9 cellular contexts compared by ENCODE assay signal in genomic region chr12:124740691-124741137, GRCh38.
DNase-seq lines count a peak whose midpoint lies in the region; ATAC-seq and TF ChIP-seq lines count a peak whose summit lies in the region.
"Had no signal": no experiment of that assay in that cellular context is flagged by ENCODE, and none has a peak within 500 bp of the region (broad histone marks: within the 10 kb centered on the region; RNA-seq: fewer than 3 reads in every experiment).

No MANE protein-coding gene starts in this region.

- ATAC-seq in esophagus mucosa = peak; percentile 33
- ATAC-seq in GM19452 (IDR thresholded peaks at IDR 0.05; ENCODE audit: unreplicated experiment) = no peak
- no peak for ATAC-seq in HG02678 (IDR thresholded peaks at IDR 0.05; ENCODE audit: unreplicated experiment)

- CTCF ChIA-PET in A673 (lab: Charles Lee) = no interaction called here

- intact Hi-C loops in prostate gland (cut with DNase I) (loop anchor here (10.0 kb wide), 1 partner anchor 226 kb away; no protein-coding TSS in a partner anchor), A673 (cut with micrococcal nuclease; ENCODE audit: unreplicated experiment) (no loop called here)

- H3K4me3 ChIP-seq in prostate gland = no peak overlapping the region
- no peak overlapping the region for H3K4me3 ChIP-seq in A673 (ENCODE audit: low read depth, low read length, poor library complexity, severe bottlenecking)
- H3K4me3 ChIP-seq: lung had no signal

- H3K36me3 ChIP-seq in prostate gland (no peaks in the 10 kb centered on the region), A673 (ENCODE audit: insufficient read depth, low read length, poor library complexity, severe bottlenecking) (no peaks in the 10 kb centered on the region)

- peak; percentile 8 for TF ChIP-seq POLR2A in prostate gland (IDR thresholded peaks at IDR 0.05)

- POLR2A ChIA-PET in A673 (lab: Charles Lee; ENCODE audit: low non-redundant PET) = no interaction called here

- no peaks in the 10 kb centered on the region for H3K9me3 ChIP-seq in prostate gland
- H3K9me3 ChIP-seq in A673 (ENCODE audit: low read depth, low read length, poor library complexity, severe bottlenecking) = no peaks in the 10 kb centered on the region

- WGBS in prostate gland = 62% methylated on average over 11 of the region's 11 CpGs

- BruUV-seq in A673 (replicated peaks; lab: Mats Ljungman, UMichigan) = no TSS peak

- H3K27ac ChIP-seq in prostate gland (peak overlapping the region; percentile 61 to 67), A673 (ENCODE audit: low read depth, low read length, poor library complexity, severe bottlenecking) (no peak overlapping the region)

- TF ChIP-seq CTCF in prostate gland (IDR thresholded peaks at IDR 0.05) (peak in 2 of 4 experiments; percentile 14 to 34), A673 (conservative IDR thresholded peaks at IDR 0.05; ENCODE audit: low read depth, low read length) (no peak)

- no peaks in the 10 kb centered on the region for H3K4me1 ChIP-seq in prostate gland (replicated peaks)
- H3K4me1 ChIP-seq in A673 (ENCODE audit: insufficient read depth, low read length, poor library complexity, severe bottlenecking) = peaks cover 11% of the 10 kb centered on the region

- DNase-seq in GF-D8 (lab: John Stamatoyannopoulos, UW) (peak; percentile 17), RKO (ENCODE audit: low spot score) (peak; percentile 81), prostate gland (ENCODE audit: low spot score) (no peak), cortex of kidney (lab: John Stamatoyannopoulos, UW) (no peak), A673 (ENCODE audit: low spot score) (no peak)

- H3K27me3 ChIP-seq in prostate gland (replicated peaks; ENCODE audit: insufficient read depth) = no peaks in the 10 kb centered on the region
- H3K27me3 ChIP-seq in A673 (replicated peaks; ENCODE audit: insufficient read depth, low read depth, low read length, poor library complexity) = no peaks in the 10 kb centered on the region

Comparison
In these comparisons a context has a peak if more than half of its experiments do, and no peak if none do; other contexts are left out.
1. DNase-seq: peak in GF-D8 (single experiment) and RKO (single experiment); none in prostate gland (single experiment), cortex of kidney (single experiment) and A673 (single experiment).